In genomic region chr2:221572180-221572820, GRCh38 we compare ENCODE assay signal across 9 cellular contexts.
DNase-seq lines count a peak whose midpoint lies in the region; ATAC-seq lines count a peak whose summit lies in the region.
"Had no signal": no experiment of that assay in that cellular context is flagged by ENCODE, and none has a peak within 500 bp of the region (broad histone marks: within the 10 kb centered on the region; RNA-seq: fewer than 3 reads in every experiment).

Gene EPHA4 (minus strand): TSS chr2:221572304. CDS start chr2:221572248, 56 bp downstream.

- DNase-seq in 8988T = peak; percentile 69
- DNase-seq in NCI-H446 (lab: John Stamatoyannopoulos, UW) = peak; percentile 72 to 95
- peak; percentile 83 for DNase-seq in activated CD4-positive, alpha-beta T cell treated with anti-CD3 and anti-CD28 coated beads, Interleukin-2, amount 50 U/mL, for 1 hour
- DNase-seq in dedifferentiated amniotic fluid mesenchymal stem cell (ENCODE audit: extremely low spot score) = peak; percentile 92
- DNase-seq in left kidney (ENCODE audit: low read depth, low spot score) = peak; percentile 97
- peak; percentile 74 to 84 for DNase-seq in stimulated activated CD4-positive, alpha-beta T cell treated with anti-CD3 and anti-CD28 coated beads, Interleukin-1b, Interleukin-23, amount 100 ng/mL, for 4 hours (ENCODE audit: low read depth in 2 of 2)
- DNase-seq: DND-41 had no signal

- peak; percentile 94 for ATAC-seq in GM18867 (IDR thresholded peaks at IDR 0.05; ENCODE audit: unreplicated experiment)
- ATAC-seq in HG03097 (IDR thresholded peaks at IDR 0.05; ENCODE audit: low FRiP score, unreplicated experiment) = peak; percentile 94

Comparison
In these comparisons a context has a peak if more than half of its experiments do, and no peak if none do; other contexts are left out.
1. Peak in every context shown above with its lines: DNase-seq and ATAC-seq.